In genomic region chr10:29994833-29995232, GRCh38 we compare ENCODE assay signal across 17 cellular contexts.
DNase-seq lines count a peak whose midpoint lies in the region; ATAC-seq and TF ChIP-seq lines count a peak whose summit lies in the region.
"Had no signal": no experiment of that assay in that cellular context is flagged by ENCODE, and none has a peak within 500 bp of the region (broad histone marks: within the 10 kb centered on the region; RNA-seq: fewer than 3 reads in every experiment).

No MANE protein-coding gene starts in this region.

- peaks cover 17% of the 10 kb centered on the region for H3K27me3 Mint-ChIP-seq in neural progenitor cell (ENCODE audit: insufficient read depth, low read depth)

- TF ChIP-seq POLR2A in IMR-90 (IDR thresholded peaks at IDR 0.05; ENCODE audit: low read depth, low read length), result no peak

- H3K4me3 ChIP-seq in IMR-90 (ENCODE audit: insufficient read depth, low read depth, low read length) (no peak overlapping the region), astrocyte of the spinal cord (ENCODE audit: low read depth, low read length) (no peak overlapping the region), neural progenitor cell (no peak overlapping the region)
- H3K4me3 ChIP-seq: BLaER1 treated with 17β-estradiol and CSF1 and Interleukin-3, amounts not matched to agents 10 nM and 100 nM; Peyer's patch had no signal

- peak overlapping the region; percentile 15; the same call in 1 of the 3 replicates for H2BK15ac ChIP-seq in IMR-90 (ENCODE audit: low read depth, low read length)

- peaks cover 8% of the 10 kb centered on the region for H3K4me1 ChIP-seq in IMR-90 (ENCODE audit: control insufficient read depth, insufficient read depth, low read length)
- H3K4me1 ChIP-seq in neural progenitor cell, result no peaks in the 10 kb centered on the region
- H3K4me1 ChIP-seq: Peyer's patch had no signal

- POLR2A ChIA-PET in IMR-90 (lab: Charles Lee; ENCODE audit: unreplicated experiment), result no interaction called here
- POLR2A ChIA-PET in RWPE1 (lab: Yijun Ruan, JAX; ENCODE audit: low non-redundant PET), result no interaction called here

- BruUV-seq in IMR-90 (replicated peaks; lab: Mats Ljungman, UMichigan), result no TSS peak

- H3K56ac ChIP-seq in IMR-90 (ENCODE audit: extremely low read depth, insufficient read depth, low read length), result no peak overlapping the region

- WGBS in IMR-90 (ENCODE audit: extremely low coverage in 2 of 2, insufficient read length in 1 of 2), 2 experiments, result 80% methylated on average over 1 of the region's 3 CpGs; no CpG with 5 or more reads in 1 of the 2 experiments

- no peak overlapping the region for H2BK5ac ChIP-seq in IMR-90 (ENCODE audit: low read depth, low read length, poor library complexity, severe bottlenecking)

- peak overlapping the region; percentile 41; the same call in 1 of the 2 replicates for H2AK5ac ChIP-seq in IMR-90 (ENCODE audit: low read depth, low read length)

- dilution Hi-C loops in IMR-90 (cut with HindIII; ENCODE audit: low sequenced_read_pairs, unreplicated experiment), result no loop called here

- no peaks in the 10 kb centered on the region for H3K79me1 ChIP-seq in IMR-90 (ENCODE audit: low read depth in 1 of 2, low read length in 2 of 2)

- peaks cover 2% of the 10 kb centered on the region for H3K9me3 Mint-ChIP-seq in neural progenitor cell
- H3K9me3 Mint-ChIP-seq: CD8-positive, alpha-beta memory T cell had no signal

- H3K36me3 Mint-ChIP-seq in neural progenitor cell, result peaks cover 2% of the 10 kb centered on the region
- H3K36me3 Mint-ChIP-seq: CD8-positive, alpha-beta memory T cell had no signal

- H3K27ac Mint-ChIP-seq in neural progenitor cell, result peak overlapping the region; percentile 21
- H3K27ac Mint-ChIP-seq: CD8-positive, alpha-beta memory T cell had no signal

- no peak overlapping the region for H4K8ac ChIP-seq in IMR-90 (ENCODE audit: low read depth in 2 of 2, low read length in 2 of 2)

- H3K14ac ChIP-seq in IMR-90 (replicated peaks; ENCODE audit: low read depth, low read length), result 0 out of 2 replicates have a peak overlapping the region, but pooled peaks have one; percentile 60

- H3K27ac ChIP-seq in IMR-90 (ENCODE audit: insufficient read depth, low read length) (no peak overlapping the region), neural progenitor cell (no peak overlapping the region), RWPE1 (no peak overlapping the region)
- H3K27ac ChIP-seq: BLaER1 treated with 17β-estradiol and CSF1 and Interleukin-3, amounts not matched to agents 10 nM and 100 nM; Peyer's patch had no signal

- TF ChIP-seq CTCF in IMR-90 (conservative IDR thresholded peaks at IDR 0.05; ENCODE audit: low read depth, low read length) (no peak), astrocyte of the spinal cord (IDR thresholded peaks at IDR 0.05; ENCODE audit: low read depth, low read length) (no peak), neural progenitor cell (IDR thresholded peaks at IDR 0.05) (no peak), RWPE1 (conservative IDR thresholded peaks at IDR 0.05; ENCODE audit: low read depth) (no peak)

- TF ChIP-seq RAD21 in IMR-90 (IDR thresholded peaks at IDR 0.05; ENCODE audit: low read length), result no peak

- H4K5ac ChIP-seq in IMR-90 (ENCODE audit: low read depth, low read length), result no peak overlapping the region

- no peak overlapping the region for H2AK9ac ChIP-seq in IMR-90 (replicated peaks; ENCODE audit: low read depth, low read length, poor library complexity)

- no peaks in the 10 kb centered on the region for H3K79me2 ChIP-seq in neural progenitor cell (ENCODE audit: low read depth)

- H3K36me3 ChIP-seq in IMR-90 (ENCODE audit: control insufficient read depth, insufficient read depth, low read length) (no peaks in the 10 kb centered on the region), neural progenitor cell (no peaks in the 10 kb centered on the region)
- H3K36me3 ChIP-seq: BLaER1 treated with 17β-estradiol and CSF1 and Interleukin-3, amounts not matched to agents 10 nM and 100 nM; Peyer's patch had no signal

- peak overlapping the region; percentile 21; the same call in 1 of the 2 replicates for H2BK20ac ChIP-seq in IMR-90 (ENCODE audit: low read depth, low read length)

- no peak overlapping the region for H2BK120ac ChIP-seq in IMR-90 (ENCODE audit: low read depth, low read length)

- H3K27me3 ChIP-seq in IMR-90 (ENCODE audit: control insufficient read depth, insufficient read depth, low read length) (peaks cover 11% of the 10 kb centered on the region), neural progenitor cell (no peaks in the 10 kb centered on the region)
- H3K27me3 ChIP-seq: Peyer's patch had no signal

- H3K4me2 ChIP-seq in IMR-90 (ENCODE audit: low read depth, low read length), result no peak overlapping the region
- H3K4me2 ChIP-seq in neural progenitor cell, result no peak overlapping the region
- H3K4me2 ChIP-seq: BLaER1 treated with 17β-estradiol and CSF1 and Interleukin-3, amounts not matched to agents 10 nM and 100 nM had no signal

- DNase-seq in IMR-90 (no peak), astrocyte of the spinal cord (ENCODE audit: low read depth, low spot score) (peak; percentile 10), fibroblast of the conjunctiva (ENCODE audit: low read depth) (peak; percentile 36), neural progenitor cell (ENCODE audit: low spot score) (no peak), RWPE1 (ENCODE audit: low spot score) (no peak), NCI-H1417 treated with DMSO at 0.1 percent for 48 hours (lab: John Stamatoyannopoulos, UW) (no peak), NCI-H526 (lab: John Stamatoyannopoulos, UW) (no peak)
- DNase-seq: CD8-positive, alpha-beta memory T cell; GDM1; H7; NCI-H187; NCI-H2227 treated with DMSO at 0.1 percent for 48 hours; NCI-H524 treated with DMSO at 0.1 percent for 48 hours; Peyer's patch had no signal

- CTCF ChIA-PET in IMR-90 (lab: Yijun Ruan, JAX) (no interaction called here), RWPE1 (lab: Yijun Ruan, JAX) (interaction anchor here (0.6 to 0.9 kb wide), 3 partner anchors 60 to 331 kb away, joined by 3 read pairs; no protein-coding TSS in a partner anchor)

- no peak overlapping the region for H3K18ac ChIP-seq in IMR-90 (ENCODE audit: low read depth, low read length)

- intact Hi-C loops in IMR-90 (cut with micrococcal nuclease), result no loop called here

- ATAC-seq in IMR-90 (ENCODE audit: low read depth) (no peak), HG03460 (IDR thresholded peaks at IDR 0.05; ENCODE audit: unreplicated experiment) (no peak)
- ATAC-seq: Right ventricle myocardium inferior had no signal

- no peak overlapping the region for H3K23ac ChIP-seq in IMR-90 (ENCODE audit: low read depth, low read length)

- 0 out of 2 replicates have a peak, but pooled peaks cover 5% of the 10 kb centered on the region for H3K9me1 ChIP-seq in IMR-90 (ENCODE audit: insufficient read depth, low read length)

- no peak overlapping the region for H3K4me3 Mint-ChIP-seq in neural progenitor cell

- no peaks in the 10 kb centered on the region for H3K9me3 ChIP-seq in IMR-90 (ENCODE audit: control insufficient read depth, insufficient read depth, low read length)
- H3K9me3 ChIP-seq in neural progenitor cell (ENCODE audit: low read depth), result no peaks in the 10 kb centered on the region
- H3K9me3 ChIP-seq: BLaER1 treated with 17β-estradiol and CSF1 and Interleukin-3, amounts not matched to agents 10 nM and 100 nM; Peyer's patch had no signal

- no peaks in the 10 kb centered on the region for H4K20me1 ChIP-seq in IMR-90 (ENCODE audit: insufficient read depth, low read length)
- H4K20me1 ChIP-seq in neural progenitor cell (ENCODE audit: low read depth), result no peaks in the 10 kb centered on the region
- H4K20me1 ChIP-seq: BLaER1 treated with 17β-estradiol and CSF1 and Interleukin-3, amounts not matched to agents 10 nM and 100 nM had no signal

- peak overlapping the region; percentile 11; the same call in 1 of the 2 replicates for H4K91ac ChIP-seq in IMR-90 (ENCODE audit: insufficient read depth, low read depth, low read length)

- H3K4me1 Mint-ChIP-seq in neural progenitor cell, result peaks cover 38% of the 10 kb centered on the region
- H3K4me1 Mint-ChIP-seq: CD8-positive, alpha-beta memory T cell had no signal

- no peaks in the 10 kb centered on the region for H3F3A ChIP-seq in neural progenitor cell (ENCODE audit: low read depth)

- H3K9ac ChIP-seq in IMR-90 (ENCODE audit: low read depth, low read length), result no peak overlapping the region
- no peak overlapping the region for H3K9ac ChIP-seq in neural progenitor cell
- H3K9ac ChIP-seq: BLaER1 treated with 17β-estradiol and CSF1 and Interleukin-3, amounts not matched to agents 10 nM and 100 nM had no signal

- in situ Hi-C loops in IMR-90 (cut with MboI; ENCODE audit: low sequenced_read_pairs) (loop anchor here (10.0 kb wide), 1 partner anchor 600 kb away; no protein-coding TSS in a partner anchor), astrocyte of the spinal cord (cut with HindIII; ENCODE audit: low sequenced_read_pairs) (no loop called here)

- no peak overlapping the region for H2AFZ ChIP-seq in IMR-90 (replicated peaks; ENCODE audit: low read length, poor library complexity)
- no peak overlapping the region for H2AFZ ChIP-seq in neural progenitor cell (replicated peaks)

- H3K4ac ChIP-seq in IMR-90 (ENCODE audit: low read depth, low read length), result peak overlapping the region; percentile 35; the same call in 1 of the 2 replicates

TF ChIP-seq in IMR-90, 13 proteins besides CTCF, POLR2A, EP300 and RAD21:
- no peak for TF ChIP-seq MAFK (IDR thresholded peaks at IDR 0.05; ENCODE audit: low read depth, low read length)
- TF ChIP-seq CEBPB (IDR thresholded peaks at IDR 0.05; ENCODE audit: low read depth, low read length), result peak; percentile 38; the same call in 1 of the 2 replicates

Comparison
In these comparisons a context has a peak if more than half of its experiments do, and no peak if none do; other contexts are left out.
1. DNase-seq: peak in astrocyte of the spinal cord (single experiment) and fibroblast of the conjunctiva (single experiment); none in IMR-90 (single experiment), neural progenitor cell (single experiment), RWPE1 (single experiment), NCI-H1417 treated with DMSO at 0.1 percent for 48 hours (single experiment) and NCI-H526 (0 of 2).